1 cellular context compared by ENCODE assay signal in the genomic region with DNA sequence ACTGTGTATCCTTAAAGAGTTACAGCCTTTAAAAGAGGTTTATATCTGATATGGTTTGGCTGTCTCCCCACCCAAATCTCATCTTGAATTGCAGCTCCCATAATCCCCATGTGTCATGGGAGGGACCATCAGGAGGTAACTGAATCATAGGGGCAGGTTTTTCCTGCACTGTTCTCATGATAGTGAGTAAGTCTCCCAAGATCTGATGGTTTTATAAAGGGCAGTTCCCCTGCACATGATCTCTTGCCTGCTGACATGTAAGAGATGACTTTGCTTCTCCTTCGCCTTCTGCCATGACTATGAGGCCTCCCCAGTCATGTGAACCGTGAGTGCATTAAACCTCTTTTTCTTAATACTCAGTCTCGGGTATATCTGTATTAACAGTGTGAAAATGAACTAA.
TF ChIP-seq lines count a peak whose summit lies in the region.

No MANE protein-coding gene starts in this region.

TF ChIP-seq in K562, 482 proteins besides CTCF, POLR2A, EP300 and RAD21:
- TF ChIP-seq SMARCE1 (IDR thresholded peaks at IDR 0.05), result no peak
- TF ChIP-seq ZNF766 (CRISPR knock-in tag; conservative IDR thresholded peaks at IDR 0.05), result peak; percentile 74
- TF ChIP-seq STAT5B (CRISPR knock-in tag; IDR thresholded peaks at IDR 0.05), result no peak
- no peak for TF ChIP-seq RUNX1 (IDR thresholded peaks at IDR 0.05; ENCODE audit: low read depth)
- TF ChIP-seq FOSL1 (tag; conservative IDR thresholded peaks at IDR 0.05), result 0 out of 2 replicates have a peak, but pooled peaks have one; percentile 25
